In the genomic region with DNA sequence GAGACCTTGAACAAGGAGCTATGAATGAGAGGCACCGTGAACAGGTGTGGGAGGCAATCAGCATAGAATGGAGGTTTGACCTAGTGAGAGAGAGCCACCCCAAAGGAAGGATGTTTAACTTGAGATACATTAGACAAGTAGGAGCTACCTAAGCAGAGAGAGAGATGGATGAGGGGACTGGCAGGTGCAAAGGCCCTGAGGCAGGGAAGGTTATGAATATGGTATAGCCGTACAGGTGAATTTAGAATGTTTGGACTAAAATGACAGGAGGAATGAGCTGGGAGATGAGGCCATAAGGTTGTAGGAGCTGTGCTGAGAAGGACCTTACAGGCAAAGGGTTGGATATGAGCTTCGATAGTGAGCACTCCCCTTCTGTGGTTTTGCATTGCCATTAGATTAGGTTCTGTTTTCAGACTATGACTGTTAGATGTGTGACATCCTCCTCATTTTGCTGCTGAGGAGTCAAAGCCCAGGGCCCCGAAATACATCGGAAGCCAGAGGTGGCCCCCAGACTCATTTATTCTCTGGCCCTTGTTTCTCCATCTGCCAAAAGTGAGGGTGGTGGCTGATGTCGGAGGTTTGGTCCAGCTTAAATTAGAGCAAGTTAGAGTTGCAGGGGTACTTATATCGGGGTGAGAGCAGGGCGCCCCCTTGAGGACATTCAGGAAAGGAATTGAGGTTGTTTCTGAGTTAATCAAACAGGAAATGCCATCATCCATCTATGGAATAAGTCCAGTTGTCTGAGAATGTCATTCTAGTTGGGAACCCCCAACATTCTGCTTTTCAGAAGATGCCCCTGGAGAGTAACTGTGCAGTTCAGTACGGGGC, we compare ENCODE assay signal across 10 cellular contexts. TPM values are rescaled to one million over a fixed set of nuclear protein-coding genes. Genes with fewer than 3 reads are reported as not detected.
DNase-seq lines count a peak whose midpoint lies in the region; ATAC-seq and TF ChIP-seq lines count a peak whose summit lies in the region.
"Had no signal": no experiment of that assay in that cellular context is flagged by ENCODE, and none has a peak within 500 bp of the region (broad histone marks: within the 10 kb centered on the region; RNA-seq: fewer than 3 reads in every experiment).

No MANE protein-coding gene starts in this region.

- H3K4me1 Mint-ChIP-seq in activated T-helper 17 cell treated with anti-CD3 and anti-CD28 coated beads, Interleukin-2, amount 50 U/mL, for 72 hours, result no peaks in the 10 kb centered on the region

- H2BK15ac ChIP-seq in neuronal stem cell (ENCODE audit: low read length), result no peak overlapping the region

- H3K79me1 ChIP-seq in neuronal stem cell (ENCODE audit: low read depth, low read length), result no peaks in the 10 kb centered on the region

- no peak overlapping the region for H3K18ac ChIP-seq in neuronal stem cell (ENCODE audit: low read length)

- no peak overlapping the region for H4K91ac ChIP-seq in neuronal stem cell (ENCODE audit: low read depth, low read length, poor library complexity)

- H3K9me2 ChIP-seq in Loucy (replicated peaks; ENCODE audit: low read depth, low read length), result no peaks in the 10 kb centered on the region

- no peaks in the 10 kb centered on the region for H3K36me3 ChIP-seq in Loucy (ENCODE audit: insufficient read depth, low read length)
- no peaks in the 10 kb centered on the region for H3K36me3 ChIP-seq in neuronal stem cell (replicated peaks in 1 of 2; ENCODE audit: control insufficient read depth in 2 of 2, insufficient read depth in 2 of 2, low read length in 2 of 2)

- H3K9ac ChIP-seq in Loucy (ENCODE audit: low read depth, low read length, poor library complexity, severe bottlenecking), result no peak overlapping the region
- H3K9ac ChIP-seq in neuronal stem cell (ENCODE audit: low read depth, low read length, poor library complexity), result no peak overlapping the region

- no peak overlapping the region for H4K8ac ChIP-seq in neuronal stem cell (ENCODE audit: low read depth, low read length)

- H3K4ac ChIP-seq in neuronal stem cell (ENCODE audit: low read length), result no peak overlapping the region

- H2AK5ac ChIP-seq in neuronal stem cell (ENCODE audit: low read depth, low read length), result no peak overlapping the region

- H3K4me3 Mint-ChIP-seq in activated T-helper 17 cell treated with anti-CD3 and anti-CD28 coated beads, Interleukin-2, amount 50 U/mL, for 72 hours, result no peak overlapping the region

- no peak overlapping the region for H3K27ac ChIP-seq in neuronal stem cell (replicated peaks; ENCODE audit: low read length)
- H3K27ac ChIP-seq: epithelial cell of prostate had no signal

- no peaks in the 10 kb centered on the region for H4K20me1 ChIP-seq in Loucy (ENCODE audit: insufficient read depth, low read length, poor library complexity, severe bottlenecking)

- no CpG with 5 or more reads among the region's 9 CpGs for WGBS in neuronal stem cell (ENCODE audit: extremely low coverage in 2 of 2, insufficient read length in 2 of 2, insufficient replicate concordance in 1 of 2), 2 donors

- H3K27me3 ChIP-seq in Loucy (ENCODE audit: insufficient read depth, low read length, poor library complexity, severe bottlenecking), result no peaks in the 10 kb centered on the region
- peaks cover 0 to 5% (median 0%) of the 10 kb centered on the region in 3 experiments for H3K27me3 ChIP-seq in neuronal stem cell (ENCODE audit: control insufficient read depth in 3 of 3, insufficient read depth in 3 of 3, low read depth in 1 of 3, low read length in 3 of 3)

- H2BK5ac ChIP-seq in neuronal stem cell (ENCODE audit: low read length), result no peak overlapping the region

- DNase-seq in GM03348 (ENCODE audit: low spot score) (peak; percentile 25), neuronal stem cell (ENCODE audit: low spot score) (peak; percentile 47), SK-N-DZ (ENCODE audit: low spot score) (no peak)

- H3K4me3 ChIP-seq in Loucy (ENCODE audit: low read length, poor library complexity, severe bottlenecking) (no peak overlapping the region), neuronal stem cell (ENCODE audit: low read length in 2 of 2) (no peak overlapping the region)

- H2BK120ac ChIP-seq in neuronal stem cell (ENCODE audit: low read depth, low read length), result no peak overlapping the region

- TF ChIP-seq CTCF in Loucy (conservative IDR thresholded peaks at IDR 0.05; ENCODE audit: low read length), result peak; percentile 89

- H3K9me3 ChIP-seq in Loucy (ENCODE audit: insufficient read depth, low read depth, low read length) (no peaks in the 10 kb centered on the region), neuronal stem cell (replicated peaks in 1 of 2; ENCODE audit: control insufficient read depth in 2 of 2, insufficient read depth in 1 of 2, low read depth in 1 of 2, low read length in 2 of 2) (no peaks in the 10 kb centered on the region)

- H3K9me3 Mint-ChIP-seq in activated T-helper 17 cell treated with anti-CD3 and anti-CD28 coated beads, Interleukin-2, amount 50 U/mL, for 72 hours, result no peaks in the 10 kb centered on the region

- H2AFZ ChIP-seq in Loucy (ENCODE audit: low read length), result no peak overlapping the region
- no peak overlapping the region for H2AFZ ChIP-seq in neuronal stem cell (ENCODE audit: low read length)

- H3K36me3 Mint-ChIP-seq in activated T-helper 17 cell treated with anti-CD3 and anti-CD28 coated beads, Interleukin-2, amount 50 U/mL, for 72 hours (ENCODE audit: low read depth), result no peaks in the 10 kb centered on the region
- H3K36me3 Mint-ChIP-seq: IgD-negative memory B cell had no signal

- no peaks in the 10 kb centered on the region for H3F3A ChIP-seq in Loucy (ENCODE audit: low read depth)

- no peak overlapping the region for H3K4me2 ChIP-seq in Loucy (ENCODE audit: low read depth, low read length, poor library complexity, severe bottlenecking)
- no peak overlapping the region for H3K4me2 ChIP-seq in neuronal stem cell (ENCODE audit: insufficient read depth, low read length, poor library complexity, severe bottlenecking)

- no peak overlapping the region for H3K14ac ChIP-seq in neuronal stem cell (ENCODE audit: low read length)

- H3K23ac ChIP-seq in neuronal stem cell (ENCODE audit: low read depth, low read length, poor library complexity), result no peak overlapping the region

- peak; percentile 37 for ATAC-seq in activated T-helper 17 cell treated with anti-CD3 and anti-CD28 coated beads, Interleukin-2, amount 50 U/mL, for 72 hours (replicated peaks)
- ATAC-seq in GM19463 (IDR thresholded peaks at IDR 0.05; ENCODE audit: unreplicated experiment) (no peak), GM21360 (IDR thresholded peaks at IDR 0.05; ENCODE audit: unreplicated experiment) (no peak), GM19324 (IDR thresholded peaks at IDR 0.05; ENCODE audit: low FRiP score, unreplicated experiment) (no peak)

- H3K27me3 Mint-ChIP-seq in activated T-helper 17 cell treated with anti-CD3 and anti-CD28 coated beads, Interleukin-2, amount 50 U/mL, for 72 hours, result peaks cover 28% of the 10 kb centered on the region

- no peak overlapping the region for H3K27ac Mint-ChIP-seq in activated T-helper 17 cell treated with anti-CD3 and anti-CD28 coated beads, Interleukin-2, amount 50 U/mL, for 72 hours
- H3K27ac Mint-ChIP-seq: IgD-negative memory B cell had no signal

- H3K79me2 ChIP-seq in Loucy (ENCODE audit: insufficient read depth, low read length), result no peaks in the 10 kb centered on the region

- H2BK12ac ChIP-seq in neuronal stem cell (ENCODE audit: low read length), result no peak overlapping the region

- H3K4me1 ChIP-seq in Loucy (ENCODE audit: insufficient read depth, low read length, poor library complexity, severe bottlenecking) (no peaks in the 10 kb centered on the region), neuronal stem cell (ENCODE audit: control insufficient read depth in 2 of 2, insufficient read depth in 1 of 2, low read depth in 1 of 2, low read length in 2 of 2) (no peaks in the 10 kb centered on the region)

RNA-seq across cellular contexts. Expression of gene SLC24A4, which starts 29.4 kb away (rescaled TPM):
- total RNA-seq in activated T-helper 17 cell treated with anti-CD3 and anti-CD28 coated beads, Interleukin-2, amount 50 U/mL, for 72 hours, result not detected
- 0.03 TPM for polyA plus RNA-seq in neuronal stem cell (2013, experiment 1 of 2)
- polyA plus RNA-seq in neuronal stem cell (2013, experiment 2 of 2), result 0.04 TPM
- not detected in 2 replicates for polyA plus RNA-seq in SK-N-DZ (2014; cell fraction: cytosol; rRNA removed)
- not detected in 2 replicates for polyA plus RNA-seq in SK-N-DZ (2014; cell fraction: nucleus; rRNA removed)
- polyA plus RNA-seq: IgD-negative memory B cell had no signal
